Comparison of ENCODE assay signal across 8 cellular contexts in the genomic region with DNA sequence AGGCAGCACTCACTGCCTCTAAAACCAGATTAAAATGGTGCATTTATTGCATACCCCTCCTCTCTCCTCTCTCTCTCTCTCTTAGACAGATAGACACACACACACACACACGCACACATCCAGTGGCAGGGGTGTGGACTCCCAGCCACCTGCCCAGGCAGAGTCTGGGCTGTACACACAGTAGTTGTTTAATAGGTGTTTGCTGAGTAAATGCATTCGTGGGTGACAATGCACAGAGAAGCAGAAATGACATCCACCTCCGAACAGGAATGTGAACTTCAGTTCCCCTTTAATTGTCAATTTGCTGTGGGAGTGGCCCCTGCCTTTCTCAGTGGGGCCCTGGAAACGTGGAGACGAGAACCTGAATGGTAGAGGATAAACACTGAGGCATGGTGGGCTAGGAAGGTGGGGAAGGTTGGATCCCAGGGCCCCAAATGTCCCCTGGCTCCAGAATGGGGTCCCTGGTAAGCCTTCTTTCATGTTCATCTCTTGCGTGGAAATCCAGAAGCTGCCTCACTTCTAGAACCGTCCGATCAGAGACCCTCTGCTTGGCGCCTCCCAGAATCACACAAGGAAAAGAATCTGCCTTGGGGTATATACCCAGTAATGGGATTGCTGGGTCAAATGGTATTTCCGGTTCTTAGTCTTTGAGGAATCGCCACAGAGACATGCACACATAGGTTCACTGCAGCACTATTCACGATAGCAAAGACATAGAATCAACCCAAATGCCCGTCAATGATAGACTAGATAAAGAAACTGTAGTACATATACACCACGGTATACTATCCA. TPM values are rescaled to one million over a fixed set of nuclear protein-coding genes. Genes with fewer than 3 reads are reported as not detected.
DNase-seq lines count a peak whose midpoint lies in the region; ATAC-seq lines count a peak whose summit lies in the region.

No MANE protein-coding gene starts in this region.

- peaks cover 21% of the 10 kb centered on the region for H3K27me3 Mint-ChIP-seq in activated CD4-positive, alpha-beta T cell treated with anti-CD3 and anti-CD28 coated beads, Interleukin-2, amount 10 ng/mL, durations not matched to agents 7 days and 5 days
- H3K27me3 Mint-ChIP-seq in dendritic cell treated with granulocyte-macrophage colony-stimulating factor and Interleukin-4, amounts not matched to agents 40 ng/mL and 50 ng/mL, for 4 days = peaks cover 46% of the 10 kb centered on the region

- H3K36me3 Mint-ChIP-seq in activated CD4-positive, alpha-beta T cell treated with anti-CD3 and anti-CD28 coated beads, Interleukin-2, amount 10 ng/mL, durations not matched to agents 7 days and 5 days (ENCODE audit: low read depth) = no peaks in the 10 kb centered on the region
- no peaks in the 10 kb centered on the region for H3K36me3 Mint-ChIP-seq in dendritic cell treated with granulocyte-macrophage colony-stimulating factor and Interleukin-4, amounts not matched to agents 40 ng/mL and 50 ng/mL, for 4 days (ENCODE audit: low read depth)
- H3K36me3 Mint-ChIP-seq in stimulated activated effector memory CD8-positive, alpha-beta T cell treated with anti-CD3 and anti-CD28 coated beads, Interleukin-12 subunit alpha, Interleukin-12 subunit beta, amount 100 ng/mL, for 72 hours = no peaks in the 10 kb centered on the region

- no peak for DNase-seq in activated CD4-positive, alpha-beta T cell treated with anti-CD3 and anti-CD28 coated beads, Interleukin-2, amount 10 ng/mL, durations not matched to agents 7 days and 5 days
- no peak for DNase-seq in activated CD4-positive, alpha-beta T cell treated with anti-CD3 and anti-CD28 coated beads, Interleukin-2, amount 50 U/mL, for 48 hours
- DNase-seq in NCI-H146 treated with DMSO at 0.1 percent for 48 hours (lab: John Stamatoyannopoulos, UW; ENCODE audit: unreplicated experiment) = peak; percentile 42
- DNase-seq in stimulated activated effector memory CD8-positive, alpha-beta T cell treated with anti-CD3 and anti-CD28 coated beads, Interleukin-12 subunit alpha, Interleukin-12 subunit beta, amount 100 ng/mL, for 72 hours (ENCODE audit: low spot score in 2 of 2) = no peak
- DNase-seq in NCI-H2029 (lab: John Stamatoyannopoulos, UW) = no peak

- H3K27ac Mint-ChIP-seq in activated CD4-positive, alpha-beta T cell treated with anti-CD3 and anti-CD28 coated beads, Interleukin-2, amount 10 ng/mL, durations not matched to agents 7 days and 5 days = peak overlapping the region; percentile 99
- peak overlapping the region; percentile 96 for H3K27ac Mint-ChIP-seq in dendritic cell treated with granulocyte-macrophage colony-stimulating factor and Interleukin-4, amounts not matched to agents 40 ng/mL and 50 ng/mL, for 4 days
- no peak overlapping the region for H3K27ac Mint-ChIP-seq in stimulated activated effector memory CD8-positive, alpha-beta T cell treated with anti-CD3 and anti-CD28 coated beads, Interleukin-12 subunit alpha, Interleukin-12 subunit beta, amount 100 ng/mL, for 72 hours

- H3K9me3 Mint-ChIP-seq in activated CD4-positive, alpha-beta T cell treated with anti-CD3 and anti-CD28 coated beads, Interleukin-2, amount 10 ng/mL, durations not matched to agents 7 days and 5 days = no peaks in the 10 kb centered on the region
- no peaks in the 10 kb centered on the region for H3K9me3 Mint-ChIP-seq in dendritic cell treated with granulocyte-macrophage colony-stimulating factor and Interleukin-4, amounts not matched to agents 40 ng/mL and 50 ng/mL, for 4 days
- H3K9me3 Mint-ChIP-seq in stimulated activated effector memory CD8-positive, alpha-beta T cell treated with anti-CD3 and anti-CD28 coated beads, Interleukin-12 subunit alpha, Interleukin-12 subunit beta, amount 100 ng/mL, for 72 hours = no peaks in the 10 kb centered on the region

- intact Hi-C loops in dendritic cell treated with granulocyte-macrophage colony-stimulating factor and Interleukin-4, amounts not matched to agents 40 ng/mL and 50 ng/mL, for 4 days (cut with micrococcal nuclease) = no loop called here

- CTCF ChIA-PET in activated CD4-positive, alpha-beta T cell treated with anti-CD3 and anti-CD28 coated beads, Interleukin-2, amount 10 ng/mL, durations not matched to agents 7 days and 5 days (lab: Charles Lee) = interaction anchor here (0.6 to 0.7 kb wide), 2 partner anchors 27 to 662 kb away, joined by 3 to 4 read pairs; no protein-coding TSS in a partner anchor

- peak overlapping the region; percentile 74 for H3K4me3 Mint-ChIP-seq in activated CD4-positive, alpha-beta T cell treated with anti-CD3 and anti-CD28 coated beads, Interleukin-2, amount 10 ng/mL, durations not matched to agents 7 days and 5 days
- no peak overlapping the region for H3K4me3 Mint-ChIP-seq in dendritic cell treated with granulocyte-macrophage colony-stimulating factor and Interleukin-4, amounts not matched to agents 40 ng/mL and 50 ng/mL, for 4 days
- H3K4me3 Mint-ChIP-seq in stimulated activated effector memory CD8-positive, alpha-beta T cell treated with anti-CD3 and anti-CD28 coated beads, Interleukin-12 subunit alpha, Interleukin-12 subunit beta, amount 100 ng/mL, for 72 hours = peak overlapping the region; percentile 73

- POLR2A ChIA-PET in activated CD4-positive, alpha-beta T cell treated with anti-CD3 and anti-CD28 coated beads, Interleukin-2, amount 10 ng/mL, durations not matched to agents 7 days and 5 days (lab: Charles Lee) = no interaction called here

- peaks cover 43% of the 10 kb centered on the region for H3K4me1 Mint-ChIP-seq in activated CD4-positive, alpha-beta T cell treated with anti-CD3 and anti-CD28 coated beads, Interleukin-2, amount 10 ng/mL, durations not matched to agents 7 days and 5 days
- peaks cover 72% of the 10 kb centered on the region for H3K4me1 Mint-ChIP-seq in dendritic cell treated with granulocyte-macrophage colony-stimulating factor and Interleukin-4, amounts not matched to agents 40 ng/mL and 50 ng/mL, for 4 days (ENCODE audit: low read depth)
- H3K4me1 Mint-ChIP-seq in stimulated activated effector memory CD8-positive, alpha-beta T cell treated with anti-CD3 and anti-CD28 coated beads, Interleukin-12 subunit alpha, Interleukin-12 subunit beta, amount 100 ng/mL, for 72 hours = peaks cover 25% of the 10 kb centered on the region

- no peak for ATAC-seq in stimulated activated effector memory CD8-positive, alpha-beta T cell treated with anti-CD3 and anti-CD28 coated beads, Interleukin-12 subunit alpha, Interleukin-12 subunit beta, amount 100 ng/mL, for 72 hours
- ATAC-seq in GM18517 (IDR thresholded peaks at IDR 0.05; ENCODE audit: unreplicated experiment) (no peak), GM21786 (IDR thresholded peaks at IDR 0.05; ENCODE audit: unreplicated experiment) (no peak)

RNA-seq across cellular contexts. Expression of gene ECHDC3, which starts 58.5 kb away (rescaled TPM):
- 1 to 10 TPM; 1.0 to 1.1 TPM for total RNA-seq in activated CD4-positive, alpha-beta T cell treated with anti-CD3 and anti-CD28 coated beads, Interleukin-2, amount 10 ng/mL, durations not matched to agents 7 days and 5 days
